22 cellular contexts compared by ENCODE assay signal in the genomic region with DNA sequence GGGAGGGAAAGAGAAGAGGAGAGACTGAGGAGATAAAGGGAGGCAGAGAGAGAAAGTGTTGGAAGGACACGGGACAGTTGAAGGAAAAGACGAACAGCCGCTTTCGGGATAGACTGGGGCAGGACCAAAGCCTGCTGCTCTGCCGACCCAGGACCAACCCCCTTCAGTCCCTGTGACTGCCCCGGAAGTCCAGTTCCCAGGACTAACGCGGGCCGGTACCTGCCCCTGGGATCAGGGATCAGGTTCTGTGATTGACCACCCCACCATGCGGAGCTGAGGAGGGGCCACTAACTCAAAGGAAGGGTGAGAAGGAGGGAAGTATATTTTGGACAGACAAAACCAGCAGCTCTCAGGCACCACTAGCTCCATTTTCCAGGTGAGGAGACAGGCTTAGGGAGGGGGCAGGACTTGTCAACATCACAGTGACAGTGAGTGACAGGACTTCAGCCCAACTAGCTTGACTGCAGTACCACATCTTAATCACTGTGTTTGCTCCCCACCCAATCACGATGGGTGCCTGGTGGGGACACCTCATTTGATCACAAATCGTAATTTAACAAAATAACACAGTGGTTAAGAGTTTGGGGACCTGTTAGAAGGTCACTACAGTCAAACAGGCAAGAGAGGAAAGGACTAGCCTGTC.
"Had no signal": no experiment of that assay in that cellular context is flagged by ENCODE, and none has a peak within 500 bp of the region (broad histone marks: within the 10 kb centered on the region; RNA-seq: fewer than 3 reads in every experiment).

No MANE protein-coding gene starts in this region.

- H3K4me1 ChIP-seq: parathyroid adenoma, psoas muscle had no signal

- ATAC-seq: gastrocnemius medialis, heart right ventricle, psoas muscle, sciatic nerve had no signal

- H2AFZ ChIP-seq: parathyroid adenoma had no signal

- DNase-seq: effector CD8-positive, alpha-beta T cell; gastrocnemius medialis; heart right ventricle; hypothalamus; kidney glomerular epithelial cell; mesendoderm; naive B cell; psoas muscle; retina; stimulated activated CD4-positive, alpha-beta T cell treated with anti-CD3 and anti-CD28 coated beads, Interleukin-2, amount 100 ng/mL, for 24 hours; stimulated activated CD4-positive, alpha-beta T cell treated with anti-CD3 and anti-CD28 coated beads, Interleukin-4, amount 100 ng/mL, for 4 hours; stimulated activated naive CD4-positive, alpha-beta T cell; stomach; substantia nigra; transverse colon had no signal

- H3K9me3 ChIP-seq: esophagus muscularis mucosa, gastrocnemius medialis, heart right ventricle, psoas muscle, stomach, thoracic aorta, transverse colon had no signal

- H3K27me3 ChIP-seq: transverse colon had no signal

- H3K27ac ChIP-seq: coronary artery, epithelial cell of prostate, esophagus muscularis mucosa, gastrocnemius medialis, heart right ventricle, parathyroid adenoma, psoas muscle, stomach, thoracic aorta, transverse colon had no signal

- H3K9ac ChIP-seq: parathyroid adenoma had no signal

- H3K9me3 Mint-ChIP-seq: naive B cell, nephron had no signal

- H3K4me1 Mint-ChIP-seq: nephron had no signal

- H3K36me3 ChIP-seq: esophagus muscularis mucosa, gastrocnemius medialis, heart right ventricle, stomach, thoracic aorta, transverse colon had no signal

- H3K27ac Mint-ChIP-seq: nephron had no signal

- H3K4me3 Mint-ChIP-seq: naive B cell, nephron had no signal

- H3K79me2 ChIP-seq: parathyroid adenoma had no signal

- H3K4me3 ChIP-seq: coronary artery, esophagus muscularis mucosa, gastrocnemius medialis, heart right ventricle, psoas muscle, stomach, thoracic aorta, transverse colon had no signal
